14 cellular contexts compared by ENCODE assay signal in the genomic region with DNA sequence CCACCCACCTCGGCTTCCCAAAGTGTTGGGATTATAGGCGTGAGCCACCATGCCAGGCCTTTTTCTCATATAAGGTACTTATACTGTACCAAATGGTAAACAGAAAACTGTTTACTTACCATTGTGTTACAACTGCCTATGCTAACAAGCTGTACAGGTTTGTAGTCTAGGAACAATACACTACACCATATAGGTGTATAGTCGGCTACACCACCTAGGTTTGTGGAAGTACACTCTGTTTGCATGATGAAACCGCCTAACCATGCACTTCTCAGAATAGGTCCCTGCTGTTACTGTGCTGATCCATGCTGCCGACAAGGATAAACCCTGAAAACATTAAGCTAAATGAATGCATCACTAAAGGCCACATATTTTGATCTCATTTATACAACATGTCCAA. TPM values are rescaled to one million over a fixed set of nuclear protein-coding genes. Genes with fewer than 3 reads are reported as not detected.
DNase-seq lines count a peak whose midpoint lies in the region; ATAC-seq and TF ChIP-seq lines count a peak whose summit lies in the region.
"Had no signal": no experiment of that assay in that cellular context is flagged by ENCODE, and none has a peak within 500 bp of the region (broad histone marks: within the 10 kb centered on the region; RNA-seq: fewer than 3 reads in every experiment).

No MANE protein-coding gene starts in this region.

- POLR2A ChIA-PET in activated CD4-positive, alpha-beta T cell treated with anti-CD3 and anti-CD28 coated beads for 36 hours (lab: Charles Lee): interaction anchor here (0.6 kb wide), 1 partner anchor 24 kb away, joined by 3 read pairs; no protein-coding TSS in a partner anchor
- POLR2A ChIA-PET in WTC11 (lab: Charles Lee): interaction anchor here (0.6 kb wide), 1 partner anchor 891 kb away, joined by 3 read pairs; no protein-coding TSS in a partner anchor

- H3K4me1 Mint-ChIP-seq in activated CD4-positive, alpha-beta T cell treated with anti-CD3 and anti-CD28 coated beads for 36 hours: peaks cover 11% of the 10 kb centered on the region
- H3K4me1 Mint-ChIP-seq in WTC11: peaks cover 22% of the 10 kb centered on the region

- H3K36me3 Mint-ChIP-seq in activated CD4-positive, alpha-beta T cell treated with anti-CD3 and anti-CD28 coated beads for 36 hours (ENCODE audit: low read depth): peaks cover 39% of the 10 kb centered on the region
- H3K36me3 Mint-ChIP-seq in WTC11: peaks cover 49% of the 10 kb centered on the region

- no peaks in the 10 kb centered on the region for H3K9me3 Mint-ChIP-seq in activated CD4-positive, alpha-beta T cell treated with anti-CD3 and anti-CD28 coated beads for 36 hours (ENCODE audit: low read depth)
- no peaks in the 10 kb centered on the region for H3K9me3 Mint-ChIP-seq in WTC11
- H3K9me3 Mint-ChIP-seq: CD8-positive, alpha-beta memory T cell had no signal

- CTCF ChIA-PET in activated CD4-positive, alpha-beta T cell treated with anti-CD3 and anti-CD28 coated beads for 36 hours (lab: Charles Lee): no interaction called here
- CTCF ChIA-PET in WTC11 (lab: Charles Lee): no interaction called here

- H3K27ac Mint-ChIP-seq in activated CD4-positive, alpha-beta T cell treated with anti-CD3 and anti-CD28 coated beads for 36 hours: peak overlapping the region; percentile 52
- peak overlapping the region; percentile 18 for H3K27ac Mint-ChIP-seq in WTC11

- ATAC-seq in activated CD4-positive, alpha-beta T cell treated with anti-CD3 and anti-CD28 coated beads for 36 hours: no peak
- ATAC-seq in WTC11 (no peak), left colon (peak; percentile 70), GM18517 (IDR thresholded peaks at IDR 0.05; ENCODE audit: unreplicated experiment) (no peak), GM21367 (IDR thresholded peaks at IDR 0.05; ENCODE audit: unreplicated experiment) (no peak)

- no peak for TF ChIP-seq CTCF in WTC11 (IDR thresholded peaks at IDR 0.05)

- H3K4me3 Mint-ChIP-seq in activated CD4-positive, alpha-beta T cell treated with anti-CD3 and anti-CD28 coated beads for 36 hours: no peak overlapping the region
- H3K4me3 Mint-ChIP-seq in WTC11: no peak overlapping the region
- H3K4me3 Mint-ChIP-seq: CD8-positive, alpha-beta memory T cell had no signal

- no peak for DNase-seq in activated CD4-positive, alpha-beta T cell treated with anti-CD3 and anti-CD28 coated beads for 36 hours
- no peak for DNase-seq in activated CD4-positive, alpha-beta T cell treated with anti-CD3 and anti-CD28 coated beads, Interleukin-2, amount 50 U/mL, for 1 hour
- DNase-seq in COLO668 (lab: John Stamatoyannopoulos, UW; ENCODE audit: unreplicated experiment) (peak; percentile 5), WTC11 (ENCODE audit: low spot score) (no peak), left colon (no peak), activated gamma-delta T cell (lab: John Stamatoyannopoulos, UW) (no peak)
- DNase-seq: CD8-positive, alpha-beta memory T cell; GOT3; KBM-7; NCI-H1436; NCI-H2029; NCI-H82 had no signal

- no peaks in the 10 kb centered on the region for H3K27me3 Mint-ChIP-seq in activated CD4-positive, alpha-beta T cell treated with anti-CD3 and anti-CD28 coated beads for 36 hours
- no peaks in the 10 kb centered on the region for H3K27me3 Mint-ChIP-seq in WTC11 (ENCODE audit: low read depth)
- H3K27me3 Mint-ChIP-seq: CD8-positive, alpha-beta memory T cell had no signal

- intact Hi-C loops in activated CD4-positive, alpha-beta T cell treated with anti-CD3 and anti-CD28 coated beads for 36 hours (cut with DNase I, micrococcal nuclease): no loop called here
- intact Hi-C loops in left colon (cut with DNase I, micrococcal nuclease): no loop called here

TF ChIP-seq in WTC11, 78 proteins besides CTCF, POLR2A, EP300 and RAD21:
- no peak for TF ChIP-seq KAT7 (CRISPR knock-in tag; IDR thresholded peaks at IDR 0.05; ENCODE audit: borderline replicate concordance)
- TF ChIP-seq NR3C1 (CRISPR knock-in tag; conservative IDR thresholded peaks at IDR 0.05; ENCODE audit: low read depth): no peak
- TF ChIP-seq ETV6 (CRISPR knock-in tag; IDR thresholded peaks at IDR 0.05): no peak
- TF ChIP-seq, protein P1, sequence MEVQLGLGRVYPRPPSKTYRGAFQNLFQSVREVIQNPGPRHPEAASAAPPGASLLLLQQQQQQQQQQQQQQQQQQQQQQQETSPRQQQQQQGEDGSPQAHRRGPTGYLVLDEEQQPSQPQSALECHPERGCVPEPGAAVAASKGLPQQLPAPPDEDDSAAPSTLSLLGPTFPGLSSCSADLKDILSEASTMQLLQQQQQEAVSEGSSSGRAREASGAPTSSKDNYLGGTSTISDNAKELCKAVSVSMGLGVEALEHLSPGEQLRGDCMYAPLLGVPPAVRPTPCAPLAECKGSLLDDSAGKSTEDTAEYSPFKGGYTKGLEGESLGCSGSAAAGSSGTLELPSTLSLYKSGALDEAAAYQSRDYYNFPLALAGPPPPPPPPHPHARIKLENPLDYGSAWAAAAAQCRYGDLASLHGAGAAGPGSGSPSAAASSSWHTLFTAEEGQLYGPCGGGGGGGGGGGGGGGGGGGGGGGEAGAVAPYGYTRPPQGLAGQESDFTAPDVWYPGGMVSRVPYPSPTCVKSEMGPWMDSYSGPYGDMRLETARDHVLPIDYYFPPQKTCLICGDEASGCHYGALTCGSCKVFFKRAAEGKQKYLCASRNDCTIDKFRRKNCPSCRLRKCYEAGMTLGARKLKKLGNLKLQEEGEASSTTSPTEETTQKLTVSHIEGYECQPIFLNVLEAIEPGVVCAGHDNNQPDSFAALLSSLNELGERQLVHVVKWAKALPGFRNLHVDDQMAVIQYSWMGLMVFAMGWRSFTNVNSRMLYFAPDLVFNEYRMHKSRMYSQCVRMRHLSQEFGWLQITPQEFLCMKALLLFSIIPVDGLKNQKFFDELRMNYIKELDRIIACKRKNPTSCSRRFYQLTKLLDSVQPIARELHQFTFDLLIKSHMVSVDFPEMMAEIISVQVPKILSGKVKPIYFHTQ (CRISPR knock-in tag; IDR thresholded peaks at IDR 0.05): no peak
- TF ChIP-seq, protein P2, sequence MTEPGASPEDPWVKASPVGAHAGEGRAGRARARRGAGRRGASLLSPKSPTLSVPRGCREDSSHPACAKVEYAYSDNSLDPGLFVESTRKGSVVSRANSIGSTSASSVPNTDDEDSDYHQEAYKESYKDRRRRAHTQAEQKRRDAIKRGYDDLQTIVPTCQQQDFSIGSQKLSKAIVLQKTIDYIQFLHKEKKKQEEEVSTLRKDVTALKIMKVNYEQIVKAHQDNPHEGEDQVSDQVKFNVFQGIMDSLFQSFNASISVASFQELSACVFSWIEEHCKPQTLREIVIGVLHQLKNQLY (CRISPR knock-in tag; IDR thresholded peaks at IDR 0.05): no peak
- TF ChIP-seq ZNF396 (CRISPR knock-in tag; IDR thresholded peaks at IDR 0.05; ENCODE audit: borderline replicate concordance): no peak
- TF ChIP-seq TCF7 (CRISPR knock-in tag; IDR thresholded peaks at IDR 0.05; ENCODE audit: low read depth): no peak
- no peak for TF ChIP-seq TP53 (CRISPR knock-in tag; IDR thresholded peaks at IDR 0.05)
- TF ChIP-seq RELA (CRISPR knock-in tag; IDR thresholded peaks at IDR 0.05; ENCODE audit: borderline replicate concordance): no peak

RNA-seq across cellular contexts. Expression of a gene that starts 18.9 kb away (rescaled TPM):
- total RNA-seq in activated CD4-positive, alpha-beta T cell treated with anti-CD3 and anti-CD28 coated beads for 36 hours: 10 to 100 TPM; 57.2 to 71.2 TPM
- total RNA-seq in WTC11 (2021): 101 to 103 TPM (median 102 TPM) in 3 replicates
- total RNA-seq in left colon: 10 to 100 TPM; 61.0 to 63.9 TPM
